ENCODE assay signal across 19 cellular contexts in the genomic region with DNA sequence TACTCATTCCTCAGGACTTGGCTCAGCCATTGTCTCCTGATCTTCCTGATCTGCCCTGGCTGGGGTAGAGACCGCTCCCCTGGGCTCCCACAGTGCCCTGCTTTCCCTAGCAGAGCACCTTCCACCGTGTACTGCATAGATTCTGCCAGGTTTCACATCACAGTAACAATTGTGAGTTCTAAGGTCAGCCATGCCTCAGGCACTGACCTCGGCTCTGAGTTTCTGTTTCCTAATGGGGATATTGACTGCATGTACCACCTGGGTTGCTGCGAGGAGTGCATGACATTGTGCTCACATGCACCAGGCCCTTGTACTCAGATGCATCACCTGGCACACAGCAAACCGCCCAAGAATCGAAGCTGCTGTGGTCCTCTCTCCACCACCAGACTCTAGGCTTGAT.
"Had no signal": no experiment of that assay in that cellular context is flagged by ENCODE, and none has a peak within 500 bp of the region (broad histone marks: within the 10 kb centered on the region; RNA-seq: fewer than 3 reads in every experiment).

No MANE protein-coding gene starts in this region.

- H3K27ac ChIP-seq: adrenal gland, pancreas, right lobe of liver had no signal

- H3K36me3 Mint-ChIP-seq: activated naive CD4-positive, alpha-beta T cell treated with anti-CD3 and anti-CD28 coated beads, Interleukin-2, amount 50 U/mL, for 72 hours; memory B cell; naive B cell; T-cell had no signal

- H3K4me1 ChIP-seq: pancreas, right lobe of liver had no signal

- H3K9me3 Mint-ChIP-seq: activated naive CD4-positive, alpha-beta T cell treated with anti-CD3 and anti-CD28 coated beads, Interleukin-2, amount 50 U/mL, for 72 hours; activated T-cell treated with anti-CD3 and anti-CD28 coated beads, Interleukin-2, amount 50 U/mL, for 72 hours; dendritic cell treated with granulocyte-macrophage colony-stimulating factor and Interleukin-4, amounts not matched to agents 40 ng/mL and 50 ng/mL, for 4 days; memory B cell; T-cell had no signal

- H3K4me2 ChIP-seq: SK-N-SH, smooth muscle cell had no signal

- H3K36me3 ChIP-seq: right lobe of liver had no signal

- H3K9me3 ChIP-seq: adrenal gland, gastrocnemius medialis, heart right ventricle, pancreas, right lobe of liver, SK-N-SH, stomach, thoracic aorta had no signal

- H3K4me3 ChIP-seq: adrenal gland, gastrocnemius medialis, heart right ventricle, pancreas, right lobe of liver, smooth muscle cell, stomach, thoracic aorta had no signal

- DNase-seq: activated effector memory CD4-positive, alpha-beta T cell treated with anti-CD3 and anti-CD28 coated beads, Interleukin-2, amount 50 U/mL, for 16 hours; activated T-cell treated with anti-CD3 and anti-CD28 coated beads, Interleukin-2, amount 50 U/mL, for 72 hours; adrenal gland; erythroblast; gastrocnemius medialis; heart right ventricle; naive B cell; pancreas; SK-N-SH; stimulated activated CD4-positive, alpha-beta T cell treated with anti-CD3 and anti-CD28 coated beads, Interleukin-4, amount 100 ng/mL, for 1 hour; stomach; T-cell; T-helper 9 cell had no signal

- H3K27me3 Mint-ChIP-seq: dendritic cell treated with granulocyte-macrophage colony-stimulating factor and Interleukin-4, amounts not matched to agents 40 ng/mL and 50 ng/mL, for 4 days; naive B cell; T-cell had no signal

- H3K27me3 ChIP-seq: adrenal gland, gastrocnemius medialis, heart right ventricle, pancreas, right lobe of liver, stomach had no signal

- H3K27ac Mint-ChIP-seq: activated T-cell treated with anti-CD3 and anti-CD28 coated beads, Interleukin-2, amount 50 U/mL, for 72 hours; dendritic cell treated with granulocyte-macrophage colony-stimulating factor and Interleukin-4, amounts not matched to agents 40 ng/mL and 50 ng/mL, for 4 days; memory B cell; T-cell had no signal

- H3K9ac ChIP-seq: SK-N-SH had no signal

- H3K4me3 Mint-ChIP-seq: activated T-cell treated with anti-CD3 and anti-CD28 coated beads, Interleukin-2, amount 50 U/mL, for 72 hours; dendritic cell treated with granulocyte-macrophage colony-stimulating factor and Interleukin-4, amounts not matched to agents 40 ng/mL and 50 ng/mL, for 4 days; memory B cell; T-cell had no signal

- FAIRE-seq: pancreas had no signal

- H3K4me1 Mint-ChIP-seq: memory B cell, naive B cell, T-cell had no signal

- ATAC-seq: activated naive CD4-positive, alpha-beta T cell treated with anti-CD3 and anti-CD28 coated beads, Interleukin-2, amount 50 U/mL, for 72 hours; activated T-cell treated with anti-CD3 and anti-CD28 coated beads, Interleukin-2, amount 50 U/mL, for 72 hours; gastrocnemius medialis; heart right ventricle; pancreas; right lobe of liver; T-cell had no signal
